In genomic region chr2:136653836-136654235, GRCh38 we compare ENCODE assay signal across 1 cellular context.
TF ChIP-seq lines count a peak whose summit lies in the region.

No MANE protein-coding gene starts in this region.

TF ChIP-seq in WTC11, 78 proteins besides CTCF, POLR2A, EP300 and RAD21 (continued from another document):
- TF ChIP-seq ERG (CRISPR knock-in tag; IDR thresholded peaks at IDR 0.05) (no peak), PRRX2 (CRISPR knock-in tag; IDR thresholded peaks at IDR 0.05) (no peak), TEAD1 (CRISPR knock-in tag; IDR thresholded peaks at IDR 0.05) (no peak)
